Comparison of ENCODE assay signal across 1 cellular context in the genomic region with DNA sequence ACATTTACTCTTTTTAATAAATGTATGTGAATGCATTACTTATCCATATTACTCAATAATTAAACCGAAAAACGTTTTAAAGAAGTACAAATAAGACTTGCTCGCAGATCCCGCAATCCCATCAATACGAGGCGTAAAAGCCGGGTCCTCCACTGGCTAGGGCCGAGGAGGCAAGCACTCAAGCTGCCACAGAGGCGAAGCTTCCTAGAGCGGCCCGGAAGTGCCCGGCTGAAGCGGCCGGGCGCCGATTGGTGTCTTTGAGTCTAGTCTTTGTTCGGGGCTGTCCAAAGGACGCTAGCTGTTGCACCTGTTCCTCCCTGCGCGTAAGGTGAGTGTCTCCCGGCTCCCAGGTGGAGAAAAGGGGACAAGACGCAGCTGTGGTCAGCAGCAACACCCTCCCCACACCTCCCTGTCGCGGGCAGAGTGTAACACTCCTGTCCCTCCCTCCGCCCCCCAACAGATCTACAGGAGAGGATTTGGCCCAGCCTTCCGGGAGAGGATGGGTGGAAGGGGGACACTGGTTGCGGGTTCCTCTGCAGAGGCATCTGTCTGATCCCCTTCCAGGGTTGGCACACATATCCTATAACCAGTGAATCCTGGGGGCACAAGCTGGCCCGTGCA.
TF ChIP-seq lines count a peak whose summit lies in the region.

A gene (plus strand): TSS at position 260 of the 621 bp plus-strand sequence. CDS start 835 bp downstream, outside the sequence.

TF ChIP-seq in HepG2, 621 proteins besides CTCF, POLR2A, EP300 and RAD21 (continued from another document and continues in another):
- TF ChIP-seq ZNF337 (CRISPR knock-in tag; IDR thresholded peaks at IDR 0.05; ENCODE audit: borderline replicate concordance, low read depth) (0 out of 2 replicates have a peak, but pooled peaks have one; percentile 55), GABPA (IDR thresholded peaks at IDR 0.05; ENCODE audit: low read depth, low read length) (peak; percentile 75), GABPA (CRISPR knock-in tag; IDR thresholded peaks at IDR 0.05; ENCODE audit: low read depth) (peak; percentile 96), ZNF724P (CRISPR knock-in tag; IDR thresholded peaks at IDR 0.05; ENCODE audit: borderline replicate concordance) (no peak; the same call in 1 of the 2 replicates), JUND (CRISPR knock-in tag; IDR thresholded peaks at IDR 0.05) (peak; percentile 73), FOXP1 (IDR thresholded peaks at IDR 0.05) (no peak), FOXP1 (CRISPR knock-in tag; IDR thresholded peaks at IDR 0.05) (no peak), RARG (CRISPR knock-in tag; IDR thresholded peaks at IDR 0.05; ENCODE audit: low read depth) (no peak), ZNF30 (CRISPR knock-in tag; IDR thresholded peaks at IDR 0.05) (no peak), IRX3 (CRISPR knock-in tag; IDR thresholded peaks at IDR 0.05; ENCODE audit: borderline replicate concordance, low read depth) (no peak), ZMYM2 (CRISPR knock-in tag; IDR thresholded peaks at IDR 0.05) (no peak), ZNF768 (CRISPR knock-in tag; IDR thresholded peaks at IDR 0.05) (peak; percentile 51; the same call in 1 of the 2 replicates), SP1 (IDR thresholded peaks at IDR 0.05) (no peak), SP1 (CRISPR knock-in tag; IDR thresholded peaks at IDR 0.05) (0 out of 2 replicates have a peak, but pooled peaks have one; percentile 22), NR2F1 (CRISPR knock-in tag; IDR thresholded peaks at IDR 0.05) (no peak; a peak in 1 of 4 replicates), ZNF790 (CRISPR knock-in tag; IDR thresholded peaks at IDR 0.05; ENCODE audit: borderline replicate concordance) (no peak), ASH2L (IDR thresholded peaks at IDR 0.05; ENCODE audit: insufficient read length, low read depth, low read length) (peak; percentile 88), MED8 (CRISPR knock-in tag; IDR thresholded peaks at IDR 0.05; ENCODE audit: insufficient replicate concordance) (peak; percentile 36), EZH2 (conservative IDR thresholded peaks at IDR 0.05; ENCODE audit: low read depth, low read length) (no peak), ZNF83 (CRISPR knock-in tag; IDR thresholded peaks at IDR 0.05; ENCODE audit: borderline replicate concordance) (peak; percentile 94; the same call in 1 of the 2 replicates), ZNF720 (CRISPR knock-in tag; IDR thresholded peaks at IDR 0.05) (no peak), ZNF367 (CRISPR knock-in tag; IDR thresholded peaks at IDR 0.05; ENCODE audit: borderline replicate concordance) (no peak; the same call in 1 of the 2 replicates), GATAD2A (CRISPR knock-in tag; IDR thresholded peaks at IDR 0.05) (peak; percentile 82), JDP2 (CRISPR knock-in tag; IDR thresholded peaks at IDR 0.05; ENCODE audit: borderline replicate concordance) (no peak), CEBPG (CRISPR knock-in tag; IDR thresholded peaks at IDR 0.05) (peak; percentile 47), SIN3A (IDR thresholded peaks at IDR 0.05; ENCODE audit: borderline replicate concordance, low read depth, low read length) (peak; percentile 93), ZNF839 (CRISPR knock-in tag; IDR thresholded peaks at IDR 0.05; ENCODE audit: borderline replicate concordance) (0 out of 2 replicates have a peak, but pooled peaks have one; percentile 85), ARNTL (CRISPR knock-in tag; IDR thresholded peaks at IDR 0.05) (peak; percentile 62; the same call in 1 of the 2 replicates), SKI (IDR thresholded peaks at IDR 0.05; ENCODE audit: partially characterized antibody) (peak; percentile 45), ZNF782 (CRISPR knock-in tag; IDR thresholded peaks at IDR 0.05; ENCODE audit: borderline replicate concordance) (peak; percentile 71; the same call in 1 of the 2 replicates), NFRKB (IDR thresholded peaks at IDR 0.05) (no peak), ZNF777 (CRISPR knock-in tag; IDR thresholded peaks at IDR 0.05) (peak; percentile 59; the same call in 1 of the 2 replicates), SP140L (CRISPR knock-in tag; IDR thresholded peaks at IDR 0.05; ENCODE audit: borderline replicate concordance) (0 out of 2 replicates have a peak, but pooled peaks have one; percentile 52), KAT8 (CRISPR knock-in tag; IDR thresholded peaks at IDR 0.05) (peak; percentile 99), TGIF2 (CRISPR knock-in tag; IDR thresholded peaks at IDR 0.05) (peak; percentile 83), LCORL (IDR thresholded peaks at IDR 0.05) (no peak), LCORL (CRISPR knock-in tag; IDR thresholded peaks at IDR 0.05) (no peak; the same call in 1 of the 2 replicates), WIZ (CRISPR knock-in tag; IDR thresholded peaks at IDR 0.05) (peak; percentile 69; the same call in 1 of the 2 replicates), ZNF552 (CRISPR knock-in tag; IDR thresholded peaks at IDR 0.05; ENCODE audit: borderline replicate concordance) (no peak), RFX1 (IDR thresholded peaks at IDR 0.05) (no peak), MTA1 (CRISPR knock-in tag; IDR thresholded peaks at IDR 0.05; ENCODE audit: borderline replicate concordance) (no peak; the same call in 1 of the 2 replicates)
- TF ChIP-seq, protein P1, sequence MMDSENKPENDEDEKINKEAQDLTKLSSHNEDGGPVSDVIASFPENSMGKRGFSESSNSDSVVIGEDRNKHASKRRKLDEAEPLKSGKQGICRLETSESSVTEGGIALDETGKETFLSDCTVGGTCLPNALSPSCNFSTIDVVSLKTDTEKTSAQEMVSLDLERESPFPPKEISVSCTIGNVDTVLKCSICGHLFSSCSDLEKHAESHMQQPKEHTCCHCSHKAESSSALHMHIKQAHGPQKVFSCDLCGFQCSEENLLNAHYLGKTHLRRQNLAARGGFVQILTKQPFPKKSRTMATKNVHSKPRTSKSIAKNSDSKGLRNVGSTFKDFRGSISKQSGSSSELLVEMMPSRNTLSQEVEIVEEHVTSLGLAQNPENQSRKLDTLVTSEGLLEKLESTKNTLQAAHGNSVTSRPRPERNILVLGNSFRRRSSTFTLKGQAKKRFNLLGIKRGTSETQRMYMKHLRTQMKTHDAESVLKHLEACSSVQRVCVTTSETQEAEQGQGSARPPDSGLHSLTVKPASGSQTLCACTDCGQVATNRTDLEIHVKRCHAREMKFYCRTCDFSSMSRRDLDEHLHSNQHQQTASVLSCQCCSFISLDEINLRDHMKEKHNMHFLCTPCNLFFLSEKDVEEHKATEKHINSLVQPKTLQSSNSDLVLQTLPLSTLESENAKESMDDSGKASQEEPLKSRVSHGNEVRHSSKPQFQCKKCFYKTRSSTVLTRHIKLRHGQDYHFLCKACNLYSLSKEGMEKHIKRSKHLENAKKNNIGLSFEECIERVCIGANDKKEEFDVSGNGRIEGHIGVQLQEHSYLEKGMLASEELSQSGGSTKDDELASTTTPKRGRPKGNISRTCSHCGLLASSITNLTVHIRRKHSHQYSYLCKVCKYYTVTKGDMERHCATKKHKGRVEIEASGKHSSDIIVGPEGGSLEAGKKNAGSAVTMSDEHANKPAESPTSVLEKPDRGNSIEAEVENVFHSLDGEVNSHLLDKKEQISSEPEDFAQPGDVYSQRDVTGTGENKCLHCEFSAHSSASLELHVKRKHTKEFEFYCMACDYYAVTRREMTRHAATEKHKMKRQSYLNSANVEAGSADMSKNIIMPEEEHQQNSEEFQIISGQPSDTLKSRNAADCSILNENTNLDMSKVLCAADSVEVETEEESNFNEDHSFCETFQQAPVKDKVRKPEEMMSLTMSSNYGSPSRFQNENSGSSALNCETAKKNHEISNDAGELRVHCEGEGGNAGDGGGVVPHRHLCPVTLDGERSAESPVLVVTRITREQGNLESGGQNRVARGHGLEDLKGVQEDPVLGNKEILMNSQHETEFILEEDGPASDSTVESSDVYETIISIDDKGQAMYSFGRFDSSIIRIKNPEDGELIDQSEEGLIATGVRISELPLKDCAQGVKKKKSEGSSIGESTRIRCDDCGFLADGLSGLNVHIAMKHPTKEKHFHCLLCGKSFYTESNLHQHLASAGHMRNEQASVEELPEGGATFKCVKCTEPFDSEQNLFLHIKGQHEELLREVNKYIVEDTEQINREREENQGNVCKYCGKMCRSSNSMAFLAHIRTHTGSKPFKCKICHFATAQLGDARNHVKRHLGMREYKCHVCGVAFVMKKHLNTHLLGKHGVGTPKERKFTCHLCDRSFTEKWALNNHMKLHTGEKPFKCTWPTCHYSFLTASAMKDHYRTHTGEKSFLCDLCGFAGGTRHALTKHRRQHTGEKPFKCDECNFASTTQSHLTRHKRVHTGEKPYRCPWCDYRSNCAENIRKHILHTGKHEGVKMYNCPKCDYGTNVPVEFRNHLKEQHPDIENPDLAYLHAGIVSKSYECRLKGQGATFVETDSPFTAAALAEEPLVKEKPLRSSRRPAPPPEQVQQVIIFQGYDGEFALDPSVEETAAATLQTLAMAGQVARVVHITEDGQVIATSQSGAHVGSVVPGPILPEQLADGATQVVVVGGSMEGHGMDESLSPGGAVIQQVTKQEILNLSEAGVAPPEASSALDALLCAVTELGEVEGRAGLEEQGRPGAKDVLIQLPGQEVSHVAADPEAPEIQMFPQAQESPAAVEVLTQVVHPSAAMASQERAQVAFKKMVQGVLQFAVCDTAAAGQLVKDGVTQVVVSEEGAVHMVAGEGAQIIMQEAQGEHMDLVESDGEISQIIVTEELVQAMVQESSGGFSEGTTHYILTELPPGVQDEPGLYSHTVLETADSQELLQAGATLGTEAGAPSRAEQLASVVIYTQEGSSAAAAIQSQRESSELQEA (CRISPR knock-in tag; IDR thresholded peaks at IDR 0.05; ENCODE audit: not compliant biosample characterization), result peak; percentile 73
- TF ChIP-seq, protein P2, sequence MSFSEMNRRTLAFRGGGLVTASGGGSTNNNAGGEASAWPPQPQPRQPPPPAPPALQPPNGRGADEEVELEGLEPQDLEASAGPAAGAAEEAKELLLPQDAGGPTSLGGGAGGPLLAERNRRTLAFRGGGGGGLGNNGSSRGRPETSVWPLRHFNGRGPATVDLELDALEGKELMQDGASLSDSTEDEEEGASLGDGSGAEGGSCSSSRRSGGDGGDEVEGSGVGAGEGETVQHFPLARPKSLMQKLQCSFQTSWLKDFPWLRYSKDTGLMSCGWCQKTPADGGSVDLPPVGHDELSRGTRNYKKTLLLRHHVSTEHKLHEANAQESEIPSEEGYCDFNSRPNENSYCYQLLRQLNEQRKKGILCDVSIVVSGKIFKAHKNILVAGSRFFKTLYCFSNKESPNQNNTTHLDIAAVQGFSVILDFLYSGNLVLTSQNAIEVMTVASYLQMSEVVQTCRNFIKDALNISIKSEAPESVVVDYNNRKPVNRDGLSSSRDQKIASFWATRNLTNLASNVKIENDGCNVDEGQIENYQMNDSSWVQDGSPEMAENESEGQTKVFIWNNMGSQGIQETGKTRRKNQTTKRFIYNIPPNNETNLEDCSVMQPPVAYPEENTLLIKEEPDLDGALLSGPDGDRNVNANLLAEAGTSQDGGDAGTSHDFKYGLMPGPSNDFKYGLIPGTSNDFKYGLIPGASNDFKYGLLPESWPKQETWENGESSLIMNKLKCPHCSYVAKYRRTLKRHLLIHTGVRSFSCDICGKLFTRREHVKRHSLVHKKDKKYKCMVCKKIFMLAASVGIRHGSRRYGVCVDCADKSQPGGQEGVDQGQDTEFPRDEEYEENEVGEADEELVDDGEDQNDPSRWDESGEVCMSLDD (CRISPR knock-in tag; IDR thresholded peaks at IDR 0.05; ENCODE audit: borderline replicate concordance), result no peak; the same call in 1 of the 2 replicates
- TF ChIP-seq, protein P3, sequence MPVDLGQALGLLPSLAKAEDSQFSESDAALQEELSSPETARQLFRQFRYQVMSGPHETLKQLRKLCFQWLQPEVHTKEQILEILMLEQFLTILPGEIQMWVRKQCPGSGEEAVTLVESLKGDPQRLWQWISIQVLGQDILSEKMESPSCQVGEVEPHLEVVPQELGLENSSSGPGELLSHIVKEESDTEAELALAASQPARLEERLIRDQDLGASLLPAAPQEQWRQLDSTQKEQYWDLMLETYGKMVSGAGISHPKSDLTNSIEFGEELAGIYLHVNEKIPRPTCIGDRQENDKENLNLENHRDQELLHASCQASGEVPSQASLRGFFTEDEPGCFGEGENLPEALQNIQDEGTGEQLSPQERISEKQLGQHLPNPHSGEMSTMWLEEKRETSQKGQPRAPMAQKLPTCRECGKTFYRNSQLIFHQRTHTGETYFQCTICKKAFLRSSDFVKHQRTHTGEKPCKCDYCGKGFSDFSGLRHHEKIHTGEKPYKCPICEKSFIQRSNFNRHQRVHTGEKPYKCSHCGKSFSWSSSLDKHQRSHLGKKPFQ (CRISPR knock-in tag; IDR thresholded peaks at IDR 0.05; ENCODE audit: insufficient replicate concordance), result no peak
- TF ChIP-seq, protein P4, sequence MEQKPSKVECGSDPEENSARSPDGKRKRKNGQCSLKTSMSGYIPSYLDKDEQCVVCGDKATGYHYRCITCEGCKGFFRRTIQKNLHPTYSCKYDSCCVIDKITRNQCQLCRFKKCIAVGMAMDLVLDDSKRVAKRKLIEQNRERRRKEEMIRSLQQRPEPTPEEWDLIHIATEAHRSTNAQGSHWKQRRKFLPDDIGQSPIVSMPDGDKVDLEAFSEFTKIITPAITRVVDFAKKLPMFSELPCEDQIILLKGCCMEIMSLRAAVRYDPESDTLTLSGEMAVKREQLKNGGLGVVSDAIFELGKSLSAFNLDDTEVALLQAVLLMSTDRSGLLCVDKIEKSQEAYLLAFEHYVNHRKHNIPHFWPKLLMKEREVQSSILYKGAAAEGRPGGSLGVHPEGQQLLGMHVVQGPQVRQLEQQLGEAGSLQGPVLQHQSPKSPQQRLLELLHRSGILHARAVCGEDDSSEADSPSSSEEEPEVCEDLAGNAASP (CRISPR knock-in tag; IDR thresholded peaks at IDR 0.05; ENCODE audit: borderline replicate concordance), result peak; percentile 48; the same call in 1 of the 2 replicates
- TF ChIP-seq, protein P5, sequence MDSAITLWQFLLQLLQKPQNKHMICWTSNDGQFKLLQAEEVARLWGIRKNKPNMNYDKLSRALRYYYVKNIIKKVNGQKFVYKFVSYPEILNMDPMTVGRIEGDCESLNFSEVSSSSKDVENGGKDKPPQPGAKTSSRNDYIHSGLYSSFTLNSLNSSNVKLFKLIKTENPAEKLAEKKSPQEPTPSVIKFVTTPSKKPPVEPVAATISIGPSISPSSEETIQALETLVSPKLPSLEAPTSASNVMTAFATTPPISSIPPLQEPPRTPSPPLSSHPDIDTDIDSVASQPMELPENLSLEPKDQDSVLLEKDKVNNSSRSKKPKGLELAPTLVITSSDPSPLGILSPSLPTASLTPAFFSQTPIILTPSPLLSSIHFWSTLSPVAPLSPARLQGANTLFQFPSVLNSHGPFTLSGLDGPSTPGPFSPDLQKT (CRISPR knock-in tag; IDR thresholded peaks at IDR 0.05; ENCODE audit: borderline replicate concordance), result 0 out of 2 replicates have a peak, but pooled peaks have one; percentile 18
- TF ChIP-seq, protein P6, sequence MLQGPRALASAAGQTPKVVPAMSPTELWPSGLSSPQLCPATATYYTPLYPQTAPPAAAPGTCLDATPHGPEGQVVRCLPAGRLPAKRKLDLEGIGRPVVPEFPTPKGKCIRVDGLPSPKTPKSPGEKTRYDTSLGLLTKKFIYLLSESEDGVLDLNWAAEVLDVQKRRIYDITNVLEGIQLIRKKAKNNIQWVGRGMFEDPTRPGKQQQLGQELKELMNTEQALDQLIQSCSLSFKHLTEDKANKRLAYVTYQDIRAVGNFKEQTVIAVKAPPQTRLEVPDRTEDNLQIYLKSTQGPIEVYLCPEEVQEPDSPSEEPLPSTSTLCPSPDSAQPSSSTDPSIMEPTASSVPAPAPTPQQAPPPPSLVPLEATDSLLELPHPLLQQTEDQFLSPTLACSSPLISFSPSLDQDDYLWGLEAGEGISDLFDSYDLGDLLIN (CRISPR knock-in tag; IDR thresholded peaks at IDR 0.05; ENCODE audit: borderline replicate concordance), result no peak
